ENCODE assay signal across 8 cellular contexts in the genomic region with DNA sequence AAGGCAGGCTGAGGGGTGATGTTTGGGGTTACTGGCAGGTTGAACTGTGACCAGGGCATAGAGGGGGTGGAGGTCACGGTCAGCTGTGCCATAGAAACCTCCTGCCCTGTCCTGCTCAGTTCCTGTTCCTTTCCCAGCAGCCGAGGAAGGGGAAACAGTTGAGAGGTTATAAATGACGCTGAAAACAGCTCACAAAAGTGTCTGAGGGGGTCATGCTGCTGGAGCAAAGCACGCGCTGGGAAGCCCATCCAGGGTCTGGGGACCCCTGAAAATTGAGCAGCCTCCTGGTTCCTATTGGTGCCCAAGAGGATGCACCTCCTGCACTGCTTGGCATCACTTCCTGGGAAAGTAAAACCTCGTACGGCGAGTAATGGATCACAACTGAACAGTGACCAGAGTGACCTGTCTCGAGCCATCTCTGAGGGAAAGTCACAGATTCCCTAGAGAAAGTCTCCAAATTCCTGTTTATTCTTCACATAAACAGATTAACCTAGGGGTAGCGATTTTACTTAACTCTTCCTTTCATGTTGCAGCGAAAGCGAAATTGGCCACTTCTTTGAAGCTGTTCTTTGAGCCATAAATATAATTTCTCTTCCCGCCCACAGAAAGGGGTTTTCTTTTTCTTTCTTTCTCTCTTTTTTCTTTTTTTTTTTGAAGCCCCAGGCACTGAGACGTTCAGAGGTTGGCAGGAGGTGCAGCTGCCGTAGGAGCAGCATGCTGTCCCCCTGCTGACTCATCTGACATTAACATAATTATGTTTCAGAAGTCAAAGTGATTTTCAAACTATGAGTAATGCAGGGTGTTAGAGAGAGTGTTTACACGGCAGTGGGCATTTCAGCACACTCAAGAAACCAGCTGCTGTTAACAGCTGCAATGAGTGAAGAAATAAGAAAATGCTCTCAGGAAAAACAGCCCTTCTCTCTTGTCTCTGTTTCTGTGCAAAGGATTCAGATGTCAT. TPM values are rescaled to one million over a fixed set of nuclear protein-coding genes. Genes with fewer than 3 reads are reported as not detected.
DNase-seq lines count a peak whose midpoint lies in the region; ATAC-seq and TF ChIP-seq lines count a peak whose summit lies in the region.

No MANE protein-coding gene starts in this region.

- ATAC-seq in GM21576 (IDR thresholded peaks at IDR 0.05; ENCODE audit: unreplicated experiment) (peak; percentile 98), left cardiac atrium (peak; percentile 66 to 95), gastrocnemius medialis (peak; percentile 89 to 90)

- no peak for TF ChIP-seq CTCF in gastrocnemius medialis (IDR thresholded peaks at IDR 0.05 in 4 of 5, conservative IDR thresholded peaks at IDR 0.05 in 1 of 5)

- peaks cover 7 to 13% of the 10 kb centered on the region in 2 donors for H3K4me1 ChIP-seq in gastrocnemius medialis

- peak overlapping the region; percentile 85 for H3K4me3 Mint-ChIP-seq in activated naive CD4-positive, alpha-beta T cell treated with anti-CD3 and anti-CD28 coated beads, Interleukin-2, amount 50 U/mL, for 24 hours

- no peaks in the 10 kb centered on the region for H3K36me3 ChIP-seq in gastrocnemius medialis

- H3K27ac Mint-ChIP-seq in activated naive CD4-positive, alpha-beta T cell treated with anti-CD3 and anti-CD28 coated beads, Interleukin-2, amount 50 U/mL, for 24 hours = peak overlapping the region; percentile 90

- no peaks in the 10 kb centered on the region for H3K9me3 Mint-ChIP-seq in activated naive CD4-positive, alpha-beta T cell treated with anti-CD3 and anti-CD28 coated beads, Interleukin-2, amount 50 U/mL, for 24 hours

- no peaks in the 10 kb centered on the region for H3K36me3 Mint-ChIP-seq in activated naive CD4-positive, alpha-beta T cell treated with anti-CD3 and anti-CD28 coated beads, Interleukin-2, amount 50 U/mL, for 24 hours

- intact Hi-C loops in left cardiac atrium (cut with DNase I) = loop anchor here in 1 of 2 donors (5.0 kb wide), 1 partner anchor 80 kb away; no protein-coding TSS in a partner anchor
- intact Hi-C loops in gastrocnemius medialis (cut with DNase I; ENCODE audit: low total_unique reads) = loop anchor here (2.0 kb wide), 1 partner anchor 42 kb away; a partner anchor contains a TSS

- DNase-seq in EH (ENCODE audit: low read depth) (peak; percentile 83), RPMI8226 (peak; percentile 91), left cardiac atrium (peak; percentile 33), gastrocnemius medialis (no peak), T-helper 9 cell (no peak)
- peak; percentile 53 for DNase-seq in Jurkat, Clone E6-1 (ENCODE audit: low read depth, low spot score)

- peaks cover 29% of the 10 kb centered on the region for H3K4me1 Mint-ChIP-seq in activated naive CD4-positive, alpha-beta T cell treated with anti-CD3 and anti-CD28 coated beads, Interleukin-2, amount 50 U/mL, for 24 hours

- peak overlapping the region; percentile 46 to 84 (median 73) for H3K27ac ChIP-seq in gastrocnemius medialis

- peak; percentile 34 to 62 for TF ChIP-seq POLR2A in gastrocnemius medialis (IDR thresholded peaks at IDR 0.05)

- H3K27me3 Mint-ChIP-seq in activated naive CD4-positive, alpha-beta T cell treated with anti-CD3 and anti-CD28 coated beads, Interleukin-2, amount 50 U/mL, for 24 hours = peaks cover 1% of the 10 kb centered on the region

- in situ Hi-C loops in gastrocnemius medialis (cut with MboI; ENCODE audit: low sequenced_read_pairs in 4 of 4) = no loop called here

- H3K27me3 ChIP-seq in gastrocnemius medialis = no peaks in the 10 kb centered on the region

- H3K4me3 ChIP-seq in Jurkat, Clone E6-1 (ENCODE audit: low read length) = peak overlapping the region; percentile 33
- H3K4me3 ChIP-seq in gastrocnemius medialis = peak overlapping the region; percentile 59 to 63 (median 61)

- no peaks in the 10 kb centered on the region for H3K9me3 ChIP-seq in gastrocnemius medialis

RNA-seq across cellular contexts. Expression of a gene that starts 41.8 kb away (rescaled TPM):
- polyA plus RNA-seq in Jurkat, Clone E6-1 (2012; ENCODE audit: insufficient read depth, insufficient read length) = 8.6 TPM
- total RNA-seq in left cardiac atrium (10 to 100 TPM; 19.2 to 30.7 TPM), gastrocnemius medialis (1 to 10 TPM; 1.9 to 7.4 (median 7.2) TPM)

Comparison
In these comparisons a context has a peak if more than half of its experiments do, and no peak if none do; other contexts are left out.
1. DNase-seq: peak in EH (single experiment), Jurkat, Clone E6-1 (single experiment), RPMI8226 (single experiment) and left cardiac atrium (single experiment); none in gastrocnemius medialis (0 of 2) and T-helper 9 cell (single experiment).
2. Peak in every context shown above with its lines, with median percentiles within 50 percentile points of each other: ATAC-seq.